ENCODE assay signal across 1 cellular context in genomic region chr15:52179278-52180195, GRCh38.
A peak's percentile ranks its signal among the peaks of the same experiment; 100 is the strongest.
TF ChIP-seq lines count a peak whose summit lies in the region.

No MANE protein-coding gene starts in this region.

TF ChIP-seq in K562, 482 proteins besides CTCF, POLR2A, EP300 and RAD21 (continued from another document):
- TF ChIP-seq KDM2B (CRISPR knock-in tag; IDR thresholded peaks at IDR 0.05) = 0 out of 2 replicates have a peak, but pooled peaks have one; percentile 24
- TF ChIP-seq NRF1 (conservative IDR thresholded peaks at IDR 0.05 in 1 of 2, IDR thresholded peaks at IDR 0.05 in 1 of 2) = peak in 1 of 2 experiments; percentile 57; a peak in 2 of 4 replicates
- TF ChIP-seq E2F6 (IDR thresholded peaks at IDR 0.05; ENCODE audit: borderline replicate concordance in 1 of 2, extremely low read depth in 1 of 2, insufficient read depth in 1 of 2, insufficient read length in 1 of 2, low read depth in 1 of 2, low read length in 1 of 2, poor library complexity in 1 of 2, severe bottlenecking in 1 of 2) = peak; percentile 30 to 82
- 0 out of 4 replicates have a peak, but pooled peaks of 1 of the 2 experiments have one; percentile 24 for TF ChIP-seq HDAC1 (IDR thresholded peaks at IDR 0.05)
